1 cellular context compared by ENCODE assay signal in genomic region chr2:38601463-38602135, GRCh38.
TF ChIP-seq lines count a peak whose summit lies in the region.

No MANE protein-coding gene starts in this region.

TF ChIP-seq in A549, 52 proteins besides CTCF, POLR2A, EP300 and RAD21 (continued from another document):
- TF ChIP-seq USF2 (IDR thresholded peaks at IDR 0.05) (no peak), RNF2 (IDR thresholded peaks at IDR 0.05; ENCODE audit: borderline replicate concordance, low read depth) (no peak)
